Comparison of ENCODE assay signal across 16 cellular contexts in the genomic region with DNA sequence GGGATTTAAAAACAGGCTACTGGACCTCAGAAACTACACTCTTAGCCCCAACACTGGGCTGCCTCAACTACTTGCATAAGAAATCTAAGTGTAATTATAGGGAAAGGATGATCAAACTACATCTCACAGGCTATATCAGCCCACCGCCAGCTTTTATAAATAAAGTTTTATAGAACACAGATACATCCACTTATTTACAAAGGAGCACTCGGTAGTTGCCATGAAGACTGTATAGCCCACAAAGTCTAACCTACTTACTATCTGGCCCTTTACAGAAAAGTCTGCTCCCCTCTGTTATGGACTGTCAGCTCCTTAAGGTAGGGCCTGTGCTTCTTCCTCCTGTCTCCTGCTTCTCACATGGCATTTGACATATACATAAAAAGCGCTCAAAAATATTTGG. TPM values are rescaled to one million over a fixed set of nuclear protein-coding genes. Genes with fewer than 3 reads are reported as not detected.
A peak's percentile ranks its signal among the peaks of the same experiment; 100 is the strongest.
DNase-seq lines count a peak whose midpoint lies in the region; ATAC-seq, FAIRE-seq and TF ChIP-seq lines count a peak whose summit lies in the region.
"Had no signal": no experiment of that assay in that cellular context is flagged by ENCODE, and none has a peak within 500 bp of the region (broad histone marks: within the 10 kb centered on the region; RNA-seq: fewer than 3 reads in every experiment).

No MANE protein-coding gene starts in this region.

- no peak overlapping the region for H2BK20ac ChIP-seq in H1 (ENCODE audit: low read length)

- TF ChIP-seq RAD21 in H1 (IDR thresholded peaks at IDR 0.05 in 1 of 2, conservative IDR thresholded peaks at IDR 0.05 in 1 of 2; ENCODE audit: low read depth in 2 of 2, low read length in 2 of 2) = no peak

- CTCF ChIA-PET in Panc1 (lab: Charles Lee) = interaction anchor here (0.7 kb wide), 1 partner anchor 42 kb away, joined by 6 read pairs; no protein-coding TSS in a partner anchor
- CTCF ChIA-PET in H1 (lab: Charles Lee; ENCODE audit: partially characterized antibody) = interaction anchor here (1.3 to 3.5 kb wide), 3 partner anchors 10 to 173 kb away, joined by 3 to 10 read pairs (median 10); no protein-coding TSS in a partner anchor
- CTCF ChIA-PET in Calu3 (lab: Charles Lee) = no interaction called here

- no peak overlapping the region for H2BK5ac ChIP-seq in H1 (ENCODE audit: low read depth, low read length)

- H3K4me1 ChIP-seq in GM23338 (ENCODE audit: insufficient read depth) (peaks cover 86% of the 10 kb centered on the region), Panc1 (ENCODE audit: control insufficient read depth, insufficient read depth, low read length) (peaks cover 79% of the 10 kb centered on the region), H1 (replicated peaks in 1 of 4; ENCODE audit: control insufficient read depth in 3 of 4, insufficient read depth in 4 of 4, low read length in 3 of 4) (peaks cover 8 to 25% (median 14%) of the 10 kb centered on the region in 4 experiments), thyroid gland (peaks cover 0 to 17% of the 10 kb centered on the region in 2 donors)

- no TSS peak for BruUV-seq in Panc1 (replicated peaks; lab: Mats Ljungman, UMichigan)
- no TSS peak for BruUV-seq in Calu3 (replicated peaks; lab: Mats Ljungman, UMichigan)

- in situ Hi-C loops in Panc1 (cut with HindIII; ENCODE audit: low pct_unique_long_range_greater_than_20kb, low sequenced_read_pairs) = no loop called here

- no peak overlapping the region for H2BK120ac ChIP-seq in H1 (replicated peaks; ENCODE audit: low read depth, low read length)

- no peak overlapping the region for H4K91ac ChIP-seq in H1 (replicated peaks; ENCODE audit: insufficient read length, low read length)

- no peak overlapping the region for H3K4me3 ChIP-seq in GM23338
- no peak overlapping the region for H3K4me3 ChIP-seq in Panc1 (ENCODE audit: low read depth in 2 of 2, low read length in 2 of 2)
- H3K4me3 ChIP-seq in H1 (ENCODE audit: extremely low read depth in 1 of 4, insufficient read depth in 2 of 4, low read depth in 3 of 4, low read length in 4 of 4) = no peak overlapping the region
- no peak overlapping the region for H3K4me3 ChIP-seq in thyroid gland (replicated peaks in 1 of 3)
- H3K4me3 ChIP-seq: PC-9, SJSA1 had no signal

- H3K79me2 ChIP-seq in GM23338 (replicated peaks; ENCODE audit: insufficient read depth) (peaks cover 100% of the 10 kb centered on the region), H1 (ENCODE audit: control insufficient read depth in 1 of 2, insufficient read depth in 2 of 2, low read length in 2 of 2) (peaks cover 24 to 95% of the 10 kb centered on the region in 2 experiments)

- no peak overlapping the region for H3K56ac ChIP-seq in H1 (replicated peaks; ENCODE audit: insufficient read length, low read depth, low read length)

- 0 out of 2 replicates have a peak overlapping the region, but pooled peaks have one; percentile 61 for H3K27ac ChIP-seq in GM23338 (ENCODE audit: low read depth)
- H3K27ac ChIP-seq in Panc1 (ENCODE audit: low read length) = peak overlapping the region; percentile 99
- H3K27ac ChIP-seq in H1 (ENCODE audit: low read depth, low read length) = no peak overlapping the region
- no peak overlapping the region for H3K27ac ChIP-seq in thyroid gland
- H3K27ac ChIP-seq: PC-9, SJSA1 had no signal

- no peak overlapping the region for H2AK5ac ChIP-seq in H1 (ENCODE audit: low read depth, low read length)

- H3K18ac ChIP-seq in H1 (ENCODE audit: extremely low read depth, low read length) = 0 out of 2 replicates have a peak overlapping the region, but pooled peaks have one; percentile 3

- H3K27me3 Mint-ChIP-seq in GM23338 (ENCODE audit: insufficient read depth, low read depth, poor library complexity) (peaks cover 6% of the 10 kb centered on the region), Calu3 (ENCODE audit: unreplicated experiment) (no peaks in the 10 kb centered on the region)
- no peaks in the 10 kb centered on the region for H3K27me3 Mint-ChIP-seq in stimulated activated naive B cell treated with anti-CD40 and anti-IgM and Interleukin-4, amounts not matched to agents 10 μg/mL and 1 μg/mL and 100 μg/mL, for 72 hours

- H4K8ac ChIP-seq in H1 (ENCODE audit: extremely low read depth, insufficient read depth, low read length) = no peak overlapping the region

- H3K9me2 ChIP-seq in GM23338 (ENCODE audit: insufficient read depth) = no peaks in the 10 kb centered on the region

- no peak for FAIRE-seq in H1 (lab: Jason Lieb, UNC)

- no peak overlapping the region for H2BK15ac ChIP-seq in H1 (ENCODE audit: low read length)

- H3K4ac ChIP-seq in H1 (replicated peaks; ENCODE audit: insufficient read length, low read depth, low read length) = no peak overlapping the region

- TF ChIP-seq POLR2A in H1 (IDR thresholded peaks at IDR 0.05; ENCODE audit: control extremely low read depth in 1 of 2, low read depth in 2 of 2, low read length in 2 of 2) = no peak
- no peak for TF ChIP-seq POLR2A in thyroid gland (IDR thresholded peaks at IDR 0.05)

- H3K9me3 ChIP-seq in Panc1 (ENCODE audit: control insufficient read depth, insufficient read depth, low read depth, low read length) = no peaks in the 10 kb centered on the region
- no peaks in the 10 kb centered on the region for H3K9me3 ChIP-seq in H1 (ENCODE audit: insufficient read depth in 2 of 2, low read depth in 1 of 2, low read length in 1 of 2)
- H3K9me3 ChIP-seq in thyroid gland = no peaks in the 10 kb centered on the region
- H3K9me3 ChIP-seq: SJSA1 had no signal

- TF ChIP-seq CTCF in GM23338 (conservative IDR thresholded peaks at IDR 0.05; ENCODE audit: low read depth in 2 of 2) (no peak), Panc1 (IDR thresholded peaks at IDR 0.05) (no peak), H1 (IDR thresholded peaks at IDR 0.05; ENCODE audit: control extremely low read depth in 1 of 3, insufficient read depth in 1 of 3, low read depth in 1 of 3, low read length in 3 of 3) (no peak), Calu3 (IDR thresholded peaks at IDR 0.05; ENCODE audit: unreplicated experiment) (no peak), thyroid gland (IDR thresholded peaks at IDR 0.05) (no peak)

- POLR2A ChIA-PET in Panc1 (lab: Charles Lee) (interaction anchor here (0.6 kb wide), 1 partner anchor 11 kb away, joined by 5 read pairs; no protein-coding TSS in a partner anchor), H1 (lab: Charles Lee; ENCODE audit: partially characterized antibody) (interaction anchor here (0.9 to 4.6 kb wide), 3 partner anchors 11 to 120 kb away, joined by 3 to 30 read pairs (median 10); a partner anchor contains a TSS)

- no peak overlapping the region for H3K14ac ChIP-seq in H1 (ENCODE audit: insufficient read length)

- H3K27ac Mint-ChIP-seq in GM23338 = no peak overlapping the region
- H3K27ac Mint-ChIP-seq in stimulated activated naive B cell treated with anti-CD40 and anti-IgM and Interleukin-4, amounts not matched to agents 10 μg/mL and 1 μg/mL and 100 μg/mL, for 72 hours = peak overlapping the region; percentile 98
- H3K27ac Mint-ChIP-seq in Calu3 (ENCODE audit: unreplicated experiment) = no peak overlapping the region
- H3K27ac Mint-ChIP-seq: CD8-positive, alpha-beta memory T cell had no signal

- H3K36me3 Mint-ChIP-seq in GM23338 (ENCODE audit: low read depth) = peaks cover 6% of the 10 kb centered on the region; the same call in 2 of the 3 replicates
- H3K36me3 Mint-ChIP-seq in stimulated activated naive B cell treated with anti-CD40 and anti-IgM and Interleukin-4, amounts not matched to agents 10 μg/mL and 1 μg/mL and 100 μg/mL, for 72 hours = peaks cover 30 to 55% of the 10 kb centered on the region in 2 donors
- peaks cover 18% of the 10 kb centered on the region for H3K36me3 Mint-ChIP-seq in Calu3 (ENCODE audit: insufficient read depth, unreplicated experiment)
- H3K36me3 Mint-ChIP-seq: CD8-positive, alpha-beta memory T cell had no signal

- H3K4me3 Mint-ChIP-seq in GM23338 (no peak overlapping the region), Calu3 (ENCODE audit: low read depth, unreplicated experiment) (no peak overlapping the region)
- peak overlapping the region in 1 of 2 donors; percentile 62 for H3K4me3 Mint-ChIP-seq in stimulated activated naive B cell treated with anti-CD40 and anti-IgM and Interleukin-4, amounts not matched to agents 10 μg/mL and 1 μg/mL and 100 μg/mL, for 72 hours
- H3K4me3 Mint-ChIP-seq: CD8-positive, alpha-beta memory T cell; H9 had no signal

- H4K20me1 ChIP-seq in GM23338 (replicated peaks; ENCODE audit: insufficient read depth) = peaks cover 4% of the 10 kb centered on the region; the same call in 1 of the 2 replicates
- no peaks in the 10 kb centered on the region for H4K20me1 ChIP-seq in H1 (replicated peaks in 1 of 2; ENCODE audit: control insufficient read depth in 1 of 2, insufficient read depth in 2 of 2, low read length in 2 of 2)

- H3K23me2 ChIP-seq in H1 (ENCODE audit: low read depth, low read length) = no peaks in the 10 kb centered on the region

- H2BK12ac ChIP-seq in H1 (ENCODE audit: low read depth, low read length) = no peak overlapping the region

- H3K23ac ChIP-seq in H1 (ENCODE audit: insufficient read length) = no peak overlapping the region

- no peak for TF ChIP-seq EP300 in H1 (IDR thresholded peaks at IDR 0.05; ENCODE audit: borderline replicate concordance in 1 of 2, low read depth in 2 of 2, low read length in 2 of 2)

- H4K5ac ChIP-seq in H1 (ENCODE audit: insufficient read length, low read depth, low read length) = no peak overlapping the region

- no peaks in the 10 kb centered on the region for H3K9me3 Mint-ChIP-seq in GM23338
- no peaks in the 10 kb centered on the region for H3K9me3 Mint-ChIP-seq in stimulated activated naive B cell treated with anti-CD40 and anti-IgM and Interleukin-4, amounts not matched to agents 10 μg/mL and 1 μg/mL and 100 μg/mL, for 72 hours
- no peaks in the 10 kb centered on the region for H3K9me3 Mint-ChIP-seq in Calu3 (ENCODE audit: low read depth, unreplicated experiment)
- H3K9me3 Mint-ChIP-seq: CD8-positive, alpha-beta memory T cell; H9 had no signal

- H3K27me3 ChIP-seq in GM23338 (ENCODE audit: insufficient read depth) = no peaks in the 10 kb centered on the region
- no peaks in the 10 kb centered on the region for H3K27me3 ChIP-seq in Panc1 (ENCODE audit: control insufficient read depth, insufficient read depth, low read length)
- no peaks in the 10 kb centered on the region for H3K27me3 ChIP-seq in H1 (replicated peaks in 1 of 4; ENCODE audit: control insufficient read depth in 3 of 4, extremely low read depth in 1 of 4, insufficient read depth in 3 of 4, low read length in 3 of 4)
- H3K27me3 ChIP-seq in thyroid gland = no peaks in the 10 kb centered on the region
- H3K27me3 ChIP-seq: SJSA1 had no signal

- H3F3A ChIP-seq in GM23338 (replicated peaks; ENCODE audit: low read depth) = 0 out of 2 replicates have a peak, but pooled peaks cover 6% of the 10 kb centered on the region

- ATAC-seq in GM23338 (no peak), Panc1 (no peak), HG03565 (IDR thresholded peaks at IDR 0.05; ENCODE audit: unreplicated experiment) (no peak)
- ATAC-seq in stimulated activated naive B cell treated with anti-CD40 and anti-IgM and Interleukin-4, amounts not matched to agents 10 μg/mL and 1 μg/mL and 100 μg/mL, for 72 hours (replicated peaks) = no peak

- 85% methylated on average over 3 of the region's 3 CpGs; no CpG with 5 or more reads in 1 of the 2 experiments for WGBS in H1 (ENCODE audit: extremely low coverage in 1 of 2, insufficient coverage in 1 of 2, insufficient read length in 1 of 2, insufficient replicate concordance in 2 of 2, low coverage in 1 of 2, low lambda C conversion rate in 2 of 2, missing lambda C conversion rate in 1 of 2), 2 experiments
- WGBS in thyroid gland, 2 donors = 98 to 99% methylated on average over 3 of the region's 3 CpGs

- no peak overlapping the region for H3K9ac ChIP-seq in H1 (replicated peaks in 1 of 4; ENCODE audit: extremely low read depth in 1 of 4, low read depth in 3 of 4, low read length in 3 of 4)

- H3K4me2 ChIP-seq in GM23338 = 0 out of 2 replicates have a peak overlapping the region, but pooled peaks have one; percentile 9
- no peak overlapping the region for H3K4me2 ChIP-seq in H1 (ENCODE audit: insufficient read depth in 1 of 2, low read depth in 2 of 2, low read length in 2 of 2)
- H3K4me2 ChIP-seq: PC-9 had no signal

- DNase-seq in GM23338 (ENCODE audit: low spot score) = no peak
- no peak for DNase-seq in Panc1 (ENCODE audit: low read depth, low spot score)
- no peak for DNase-seq in H1 (ENCODE audit: low read depth in 1 of 2, low spot score in 2 of 2)
- DNase-seq in stimulated activated naive B cell treated with anti-CD40 and anti-IgM and Interleukin-4, amounts not matched to agents 10 μg/mL and 1 μg/mL and 100 μg/mL, for 72 hours = no peak
- no peak for DNase-seq in Calu3
- DNase-seq in thyroid gland = no peak
- DNase-seq: C1 segment of cervical spinal cord; CD8-positive, alpha-beta memory T cell; DMS79; H9; NCI-H1105 treated with DMSO at 0.1 percent for 48 hours; NCI-H1694 treated with DMSO at 0.1 percent for 48 hours; NK-92 treated with Interleukin-12 subunit alpha and Interleukin-12 subunit beta, amount 100 ng/mL, for 24 hours; PC-9 had no signal

- no peak overlapping the region for H2AFZ ChIP-seq in GM23338
- H2AFZ ChIP-seq in H1 (ENCODE audit: low read length) = no peak overlapping the region
- H2AFZ ChIP-seq: PC-9 had no signal

- H3K79me1 ChIP-seq in H1 (ENCODE audit: low read depth, low read length) = peaks cover 13% of the 10 kb centered on the region

- H3K36me3 ChIP-seq in GM23338 (ENCODE audit: insufficient read depth) = no peaks in the 10 kb centered on the region
- H3K36me3 ChIP-seq in Panc1 (ENCODE audit: control insufficient read depth, insufficient read depth, low read length) = no peaks in the 10 kb centered on the region
- H3K36me3 ChIP-seq in H1 (ENCODE audit: control insufficient read depth in 2 of 4, insufficient read depth in 4 of 4, low read length in 3 of 4) = no peaks in the 10 kb centered on the region
- H3K36me3 ChIP-seq in thyroid gland = no peaks in the 10 kb centered on the region
- H3K36me3 ChIP-seq: SJSA1 had no signal

- intact Hi-C loops in Panc1 (cut with micrococcal nuclease; ENCODE audit: unreplicated experiment) (no loop called here), Calu3 (cut with micrococcal nuclease; ENCODE audit: unreplicated experiment) (no loop called here), thyroid gland (cut with DNase I) (no loop called here)

- H3K4me1 Mint-ChIP-seq in GM23338 (peaks cover 73% of the 10 kb centered on the region), Calu3 (ENCODE audit: low read depth, unreplicated experiment) (peaks cover 63% of the 10 kb centered on the region)
- peaks cover 67 to 95% of the 10 kb centered on the region in 2 donors for H3K4me1 Mint-ChIP-seq in stimulated activated naive B cell treated with anti-CD40 and anti-IgM and Interleukin-4, amounts not matched to agents 10 μg/mL and 1 μg/mL and 100 μg/mL, for 72 hours
- H3K4me1 Mint-ChIP-seq: CD8-positive, alpha-beta memory T cell had no signal

RNA-seq across cellular contexts. Expression of a gene that starts 9.5 kb away (rescaled TPM):
- 149 and 204 TPM in 2 replicates for total RNA-seq in GM23338 (2014; rRNA removed; shearing (Covaris generic))
- polyA plus RNA-seq in GM23338 (2016; fragmentation: Nextera tagmentation; extraction: Ambion mirVana) (20.0 and 23.8 TPM in 2 replicates), H1 (2011; rRNA removed) (26.2 and 36.7 TPM in 2 replicates)
- total RNA-seq in Panc1 (2021; ENCODE audit: unreplicated experiment) (88.1 TPM), Calu3 (2022) (53.3 and 74.7 TPM in 2 replicates), thyroid gland (10 to 100 TPM; 18.6 to 33.6 (median 28.8) TPM)
- polyA plus RNA-seq in Panc1 (2012; ENCODE audit: insufficient read length) = 65.0 TPM
- total RNA-seq in H1 (2021; fragmentation: NEBNext Ultra II Directional; extraction: Animal tissue kit (Norgen Biotek cat#: 25700)) = 86.7 and 88.8 TPM in 2 replicates
- 37.2 TPM for polyA plus RNA-seq in H1 (2011; cell fraction: cytosol; rRNA removed)
- polyA plus RNA-seq in H1 (2011; cell fraction: nucleus; rRNA removed) = 64.0 TPM
- polyA plus RNA-seq in H1 (2012, experiment 1 of 2) = 42.5 to 54.1 TPM (median 48.7 TPM) in 4 replicates
- 8.4 TPM for polyA plus RNA-seq in H1 (2012, experiment 2 of 2)
- polyA plus RNA-seq in H1 (2013, experiment 1 of 2) = 21.4 TPM
- 20.6 TPM for polyA plus RNA-seq in H1 (2013, experiment 2 of 2)
- 96.3 and 100 TPM in 2 replicates for polyA minus RNA-seq in H1 (2011; rRNA and poly(A)+ RNA removed)
- polyA minus RNA-seq in H1 (2011; cell fraction: cytosol; rRNA and poly(A)+ RNA removed) = 60.3 TPM
- polyA minus RNA-seq in H1 (2011; cell fraction: nucleus; rRNA and poly(A)+ RNA removed) = 113 TPM

RNA-seq across cellular contexts. Expression of a gene that starts 9.9 kb away (rescaled TPM):
- total RNA-seq in GM23338 (2014; rRNA removed; shearing (Covaris generic)) = 12.4 and 14.7 TPM in 2 replicates
- 2.7 and 5.2 TPM in 2 replicates for polyA plus RNA-seq in GM23338 (2016; fragmentation: Nextera tagmentation; extraction: Ambion mirVana)
- total RNA-seq in Panc1 (2021; ENCODE audit: unreplicated experiment) = 8.9 TPM
- 7.2 TPM for polyA plus RNA-seq in Panc1 (2012; ENCODE audit: insufficient read length)
- total RNA-seq in H1 (2021; fragmentation: NEBNext Ultra II Directional; extraction: Animal tissue kit (Norgen Biotek cat#: 25700)) = 8.6 and 9.8 TPM in 2 replicates
- polyA plus RNA-seq in H1 (2011; rRNA removed) = 1.9 and 3.2 TPM in 2 replicates
- polyA plus RNA-seq in H1 (2011; cell fraction: cytosol; rRNA removed) = 3.3 TPM
- 4.8 TPM for polyA plus RNA-seq in H1 (2011; cell fraction: nucleus; rRNA removed)
- 2.9 to 4.5 TPM (median 3.8 TPM) in 4 replicates for polyA plus RNA-seq in H1 (2012, experiment 1 of 2)
- 0.28 TPM for polyA plus RNA-seq in H1 (2012, experiment 2 of 2)
- polyA plus RNA-seq in H1 (2013, experiment 1 of 2) = 5.4 TPM
- polyA plus RNA-seq in H1 (2013, experiment 2 of 2) = 5.2 TPM
- 12.2 and 15.0 TPM in 2 replicates for polyA minus RNA-seq in H1 (2011; rRNA and poly(A)+ RNA removed)
- polyA minus RNA-seq in H1 (2011; cell fraction: cytosol; rRNA and poly(A)+ RNA removed) = 6.0 TPM
- polyA minus RNA-seq in H1 (2011; cell fraction: nucleus; rRNA and poly(A)+ RNA removed) = 17.2 TPM
- 7.5 and 11.8 TPM in 2 replicates for total RNA-seq in Calu3 (2022)
- total RNA-seq in thyroid gland = 1 to 10 TPM in 3 of 4 donors, under 1 TPM in 1; 0.67 to 1.6 (median 1.4) TPM
- polyA plus RNA-seq: CD8-positive, alpha-beta memory T cell had no signal

Comparison
In these comparisons a context has a peak if more than half of its experiments do, and no peak if none do; other contexts are left out.
1. H3K27ac ChIP-seq: peak in GM23338 (single experiment) and Panc1 (single experiment); none in H1 (single experiment) and thyroid gland (0 of 3).